28 cellular contexts compared by ENCODE assay signal in the genomic region with DNA sequence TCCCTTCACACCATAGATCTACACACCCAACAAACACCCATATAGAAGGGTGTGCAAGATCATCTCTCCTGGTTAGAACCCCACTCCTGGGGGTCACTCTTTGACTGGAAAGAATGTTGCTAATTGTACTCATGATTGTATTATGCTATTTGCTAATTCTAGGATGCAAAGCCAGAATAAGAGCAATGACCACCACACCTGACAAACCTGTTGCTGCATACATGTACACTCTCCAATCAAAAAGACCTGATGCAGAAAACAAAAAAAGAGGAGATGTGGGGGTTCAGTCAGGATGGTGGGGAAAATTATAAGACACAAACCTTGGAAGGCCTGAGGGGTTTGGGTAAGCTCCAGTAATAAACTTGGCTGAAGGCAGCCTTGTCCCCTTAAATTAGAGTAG.
"Had no signal": no experiment of that assay in that cellular context is flagged by ENCODE, and none has a peak within 500 bp of the region (broad histone marks: within the 10 kb centered on the region; RNA-seq: fewer than 3 reads in every experiment).

No MANE protein-coding gene starts in this region.

- H3K27ac Mint-ChIP-seq: stimulated activated effector memory CD8-positive, alpha-beta T cell treated with anti-CD3 and anti-CD28 coated beads, Interleukin-12 subunit alpha, Interleukin-12 subunit beta, amount 100 ng/mL, for 72 hours; stimulated activated memory B cell treated with anti-CD40 and anti-IgM and Interleukin-4, amounts not matched to agents 10 μg/mL and 1 μg/mL and 100 μg/mL, for 72 hours; stimulated activated naive B cell treated with anti-CD40 and anti-IgM and Interleukin-4, amounts not matched to agents 10 μg/mL and 1 μg/mL and 100 μg/mL, for 72 hours; stimulated activated naive CD8-positive, alpha-beta T cell treated with anti-CD3 and anti-CD28 coated beads, Interleukin-15, amount 100 ng/mL, for 72 hours; stimulated activated naive CD8-positive, alpha-beta T cell treated with anti-CD3 and anti-CD28 coated beads, Interleukin-15, Interleukin-2, amounts not matched to agents 100 ng/mL and 50 ng/mL, for 24 hours; type B pancreatic cell had no signal

- H3K4me3 Mint-ChIP-seq: stimulated activated effector memory CD8-positive, alpha-beta T cell treated with anti-CD3 and anti-CD28 coated beads, Interleukin-12 subunit alpha, Interleukin-12 subunit beta, amount 100 ng/mL, for 72 hours; stimulated activated memory B cell treated with anti-CD40 and anti-IgM and Interleukin-4, amounts not matched to agents 10 μg/mL and 1 μg/mL and 100 μg/mL, for 72 hours; stimulated activated naive B cell treated with anti-CD40 and anti-IgM and Interleukin-4, amounts not matched to agents 10 μg/mL and 1 μg/mL and 100 μg/mL, for 72 hours; stimulated activated naive CD8-positive, alpha-beta T cell treated with anti-CD3 and anti-CD28 coated beads, Interleukin-15, amount 100 ng/mL, for 72 hours; stimulated activated naive CD8-positive, alpha-beta T cell treated with anti-CD3 and anti-CD28 coated beads, Interleukin-15, Interleukin-2, amounts not matched to agents 100 ng/mL and 50 ng/mL, for 24 hours; type B pancreatic cell had no signal

- H3K27me3 Mint-ChIP-seq: stimulated activated memory B cell treated with anti-CD40 and anti-IgM and Interleukin-4, amounts not matched to agents 10 μg/mL and 1 μg/mL and 100 μg/mL, for 72 hours; stimulated activated naive B cell treated with anti-CD40 and anti-IgM and Interleukin-4, amounts not matched to agents 10 μg/mL and 1 μg/mL and 100 μg/mL, for 72 hours; stimulated activated naive CD8-positive, alpha-beta T cell treated with anti-CD3 and anti-CD28 coated beads, Interleukin-15, amount 100 ng/mL, for 72 hours; stimulated activated naive CD8-positive, alpha-beta T cell treated with anti-CD3 and anti-CD28 coated beads, Interleukin-15, Interleukin-2, amounts not matched to agents 100 ng/mL and 50 ng/mL, for 24 hours; type B pancreatic cell had no signal

- H3K36me3 Mint-ChIP-seq: stimulated activated effector memory CD8-positive, alpha-beta T cell treated with anti-CD3 and anti-CD28 coated beads, Interleukin-12 subunit alpha, Interleukin-12 subunit beta, amount 100 ng/mL, for 72 hours; type B pancreatic cell had no signal

- H3K27ac ChIP-seq: stomach, suprapubic skin, testis, thoracic aorta, thyroid gland, tibial artery, tibial nerve, transverse colon, upper lobe of left lung, upper lobe of right lung, uterus, vagina had no signal

- DNase-seq: stimulated activated CD4-positive, alpha-beta T cell treated with anti-CD3 and anti-CD28 coated beads, Interleukin-2, amount 100 ng/mL, for 48 hours; stimulated activated CD4-positive, alpha-beta T cell treated with anti-CD3 and anti-CD28 coated beads, Interleukin-4, amount 100 ng/mL, for 1 hour; stimulated activated CD4-positive, alpha-beta T cell treated with anti-CD3 and anti-CD28 coated beads, Interleukin-4, amount 100 ng/mL, for 24 hours; stimulated activated CD4-positive, alpha-beta T cell treated with anti-CD3 and anti-CD28 coated beads, Interleukin-4, amount 100 ng/mL, for 4 hours; stimulated activated CD8-positive, alpha-beta memory T cell treated with anti-CD3 and anti-CD28 coated beads, Interleukin-4, amount 100 ng/mL, for 48 hours; stimulated activated naive B cell treated with anti-CD40 and anti-IgM and Interleukin-4, amounts not matched to agents 10 μg/mL and 1 μg/mL and 100 μg/mL, for 72 hours; stimulated activated naive CD4-positive, alpha-beta T cell; stimulated activated naive CD4-positive, alpha-beta T cell treated with Interleukin-2 at 50 U/mL for 16 hours; stimulated activated naive CD8-positive, alpha-beta T cell treated with anti-CD3 and anti-CD28 coated beads, Interleukin-15, amount 100 ng/mL, for 72 hours; stimulated activated naive CD8-positive, alpha-beta T cell treated with anti-CD3 and anti-CD28 coated beads, Interleukin-15, Interleukin-2, amounts not matched to agents 100 U/mL and 50 U/mL, for 24 hours; stomach; substantia nigra; testis; thyroid gland; tibial artery; transverse colon; trophoblast cell; upper lobe of left lung; upper lobe of right lung; uterus had no signal

- H3K9me3 ChIP-seq: suprapubic skin, testis, thoracic aorta, thyroid gland, uterus, vagina had no signal

- H3K36me3 ChIP-seq: stomach, suprapubic skin, thoracic aorta, thyroid gland, tibial artery, tibial nerve, transverse colon, upper lobe of left lung, upper lobe of right lung, uterus, vagina had no signal

- H3K4me3 ChIP-seq: stomach, suprapubic skin, testis, thoracic aorta, thyroid gland, tibial artery, tibial nerve, transverse colon, upper lobe of left lung, upper lobe of right lung, uterus, vagina had no signal

- H3K4me1 ChIP-seq: stomach, suprapubic skin, testis, thyroid gland, tibial artery, tibial nerve, transverse colon, upper lobe of left lung, upper lobe of right lung, uterus, vagina had no signal

- H3K27me3 ChIP-seq: stomach, suprapubic skin, testis, thyroid gland, tibial artery, tibial nerve, transverse colon, upper lobe of left lung, upper lobe of right lung, uterus, vagina had no signal
